16 cellular contexts compared by ENCODE assay signal in genomic region chr15:43527016-43527801, GRCh38. TPM values are rescaled to one million over a fixed set of nuclear protein-coding genes. Genes with fewer than 3 reads are reported as not detected.
DNase-seq lines count a peak whose midpoint lies in the region; ATAC-seq and TF ChIP-seq lines count a peak whose summit lies in the region.
"Had no signal": no experiment of that assay in that cellular context is flagged by ENCODE, and none has a peak within 500 bp of the region (broad histone marks: within the 10 kb centered on the region; RNA-seq: fewer than 3 reads in every experiment).

No MANE protein-coding gene starts in this region.

- H3K4me2 ChIP-seq in Karpas-422 (ENCODE audit: low read depth, low read length, poor library complexity, severe bottlenecking) (no peak overlapping the region), osteoblast (ENCODE audit: insufficient read depth, low read length) (no peak overlapping the region)
- H3K4me2 ChIP-seq: A549 had no signal

- H3K36me3 ChIP-seq in Karpas-422 (ENCODE audit: insufficient read depth, low read length) (no peaks in the 10 kb centered on the region), osteoblast (ENCODE audit: insufficient read depth, low read length) (peaks cover 64% of the 10 kb centered on the region)

- H3K9me3 ChIP-seq in Karpas-422 (ENCODE audit: low read length) (no peaks in the 10 kb centered on the region), osteoblast (ENCODE audit: low read depth, low read length) (no peaks in the 10 kb centered on the region)
- H3K9me3 ChIP-seq: A549, BE2C had no signal

- H3K27me3 ChIP-seq in Karpas-422 (ENCODE audit: low read length) (no peaks in the 10 kb centered on the region), dorsolateral prefrontal cortex (no peaks in the 10 kb centered on the region), osteoblast (ENCODE audit: insufficient read depth, low read length) (no peaks in the 10 kb centered on the region)
- H3K27me3 ChIP-seq: BE2C had no signal

- H3K4me1 ChIP-seq in Karpas-422 (ENCODE audit: low read length), result no peaks in the 10 kb centered on the region
- no peaks in the 10 kb centered on the region for H3K4me1 ChIP-seq in osteoblast (ENCODE audit: insufficient read depth, low read length)
- H3K4me1 ChIP-seq: A549, BE2C had no signal

- H3K9me2 ChIP-seq in Karpas-422 (replicated peaks; ENCODE audit: insufficient read depth, low read length), result no peaks in the 10 kb centered on the region

- H4K20me1 ChIP-seq in Karpas-422 (ENCODE audit: insufficient read depth, low read depth, low read length) (no peaks in the 10 kb centered on the region), osteoblast (ENCODE audit: insufficient read depth, low read length) (peaks cover 66% of the 10 kb centered on the region)

- no peak overlapping the region for H3K27ac ChIP-seq in Karpas-422 (ENCODE audit: low read length)
- peak overlapping the region in 33 of 59 donors; percentile 13 to 75 (median 46) for H3K27ac ChIP-seq in dorsolateral prefrontal cortex
- H3K27ac ChIP-seq in osteoblast (ENCODE audit: low read depth, low read length), result no peak overlapping the region
- peak overlapping the region; percentile 26 for H3K27ac ChIP-seq in substantia nigra (ENCODE audit: low read depth, low read length, poor library complexity, severe bottlenecking)
- H3K27ac ChIP-seq: A549, C4-2B, GM23248, HL-60 had no signal

- H3K9ac ChIP-seq in Karpas-422 (ENCODE audit: low read length), result no peak overlapping the region
- H3K9ac ChIP-seq: GM23248 had no signal

- TF ChIP-seq CTCF in dorsolateral prefrontal cortex (IDR thresholded peaks at IDR 0.05 in 54 of 56, conservative IDR thresholded peaks at IDR 0.05 in 2 of 56; ENCODE audit: low read depth in 1 of 56, partially characterized antibody in 56 of 56) (no peak), osteoblast (IDR thresholded peaks at IDR 0.05; ENCODE audit: extremely low read depth, low read depth, low read length) (no peak)

- H3K4me3 ChIP-seq in Karpas-422 (ENCODE audit: low read length) (no peak overlapping the region), dorsolateral prefrontal cortex (no peak overlapping the region), osteoblast (ENCODE audit: insufficient read depth, low read length) (no peak overlapping the region)
- H3K4me3 ChIP-seq: A549, GM23248, K562 had no signal

- intact Hi-C loops in dorsolateral prefrontal cortex (cut with DNase I), result loop anchor here (5.0 to 10.0 kb wide), 2 partner anchors 45 to 152 kb away; partner anchors contain the start of genes TUBGCP4 (in 1 of the 2) and ZSCAN29 (in 1 of the 2)

- H3K79me2 ChIP-seq in Karpas-422 (ENCODE audit: low read length) (no peaks in the 10 kb centered on the region), osteoblast (ENCODE audit: insufficient read depth, low read length) (peaks cover 17% of the 10 kb centered on the region)

- H2AFZ ChIP-seq in Karpas-422 (ENCODE audit: low read length), result no peak overlapping the region
- no peak overlapping the region for H2AFZ ChIP-seq in osteoblast (ENCODE audit: low read length)
- H2AFZ ChIP-seq: GM23248 had no signal

- DNase-seq in Karpas-422, result peak; percentile 19
- DNase-seq in dorsolateral prefrontal cortex, result peak in 3 of 10 donors; percentile 26 to 52 (median 31)
- DNase-seq in osteoblast (ENCODE audit: insufficient read length, low spot score, missing footprints), result peak; percentile 76
- DNase-seq in substantia nigra (lab: John Stamatoyannopoulos, UW), result no peak
- DNase-seq in iPS-NIHi7 (ENCODE audit: extremely low spot score), result no peak
- DNase-seq: BE2C; CD4-positive, alpha-beta memory T cell; DMS79; GM23248; H9 had no signal

- ATAC-seq in GM21786 (IDR thresholded peaks at IDR 0.05; ENCODE audit: unreplicated experiment), result no peak
- no peak for ATAC-seq in GM19395 (IDR thresholded peaks at IDR 0.05; ENCODE audit: unreplicated experiment)
- ATAC-seq: A549, K562 had no signal

RNA-seq across cellular contexts. Expression of gene MAP1A, which starts 9.8 kb away (rescaled TPM):
- 1.4 and 1.8 TPM in 2 replicates for total RNA-seq in Karpas-422 (2014; rRNA removed; shearing (Covaris generic); ENCODE audit: low replicate concordance)
- 100 to 1,000 TPM; 301 to 845 (median 633) TPM for total RNA-seq in dorsolateral prefrontal cortex
- total RNA-seq in osteoblast, result 117 and 121 TPM in 2 replicates

RNA-seq across cellular contexts. Expression of gene TP53BP1, which starts 34.3 kb away (rescaled TPM):
- 62.7 and 82.3 TPM in 2 replicates for total RNA-seq in Karpas-422 (2014; rRNA removed; shearing (Covaris generic); ENCODE audit: low replicate concordance)
- total RNA-seq in dorsolateral prefrontal cortex (100 to 1,000 TPM in 52 of 120 experiments, 10 to 100 TPM in 68; 71.0 to 120 (median 97.6) TPM), osteoblast (81.6 and 88.7 TPM in 2 replicates)

Comparison
In these comparisons a context has a peak if more than half of its experiments do, and no peak if none do; other contexts are left out.
1. DNase-seq: peak in Karpas-422 (single experiment) and osteoblast (single experiment); none in substantia nigra (0 of 49) and iPS-NIHi7 (single experiment).
2. H3K27ac ChIP-seq: peak in dorsolateral prefrontal cortex (33 of 59) and substantia nigra (single experiment); none in Karpas-422 (single experiment) and osteoblast (single experiment).
3. RNA of gene MAP1A, which starts 9.8 kb away (total RNA-seq): 301 to 845 TPM in dorsolateral prefrontal cortex and 117 to 121 TPM in osteoblast; 1.4 to 1.8 TPM in Karpas-422; every median in the first group is over 10 times any median in the second.